19 cellular contexts compared by ENCODE assay signal in the genomic region with DNA sequence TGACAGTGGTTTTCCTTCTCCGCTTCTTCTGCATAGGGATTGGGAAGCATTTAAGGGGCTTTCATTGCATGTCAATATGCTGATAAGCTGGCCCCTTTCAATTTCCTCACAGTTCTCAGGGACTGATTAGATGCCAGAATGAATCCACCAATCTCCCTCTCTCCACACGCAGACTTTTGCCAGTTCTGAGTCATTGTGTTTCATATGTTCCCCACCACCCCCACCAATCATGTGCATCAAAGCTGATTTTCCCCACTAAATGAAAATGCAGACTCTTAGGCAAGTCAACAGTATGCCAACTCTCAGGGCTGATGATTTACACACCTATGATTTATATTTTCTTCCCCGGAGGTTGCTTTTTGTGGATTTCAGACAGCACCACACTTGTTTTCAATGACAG. TPM values are rescaled to one million over a fixed set of nuclear protein-coding genes. Genes with fewer than 3 reads are reported as not detected.
DNase-seq lines count a peak whose midpoint lies in the region; ATAC-seq and TF ChIP-seq lines count a peak whose summit lies in the region.
"Had no signal": no experiment of that assay in that cellular context is flagged by ENCODE, and none has a peak within 500 bp of the region (broad histone marks: within the 10 kb centered on the region; RNA-seq: fewer than 3 reads in every experiment).

No MANE protein-coding gene starts in this region.

- no peak for TF ChIP-seq CTCF in retinal pigment epithelial cell (conservative IDR thresholded peaks at IDR 0.05; ENCODE audit: low read depth, low read length)
- no peak for TF ChIP-seq CTCF in type B pancreatic cell (conservative IDR thresholded peaks at IDR 0.05)

- no peaks in the 10 kb centered on the region for H3K27me3 Mint-ChIP-seq in activated CD4-positive, alpha-beta T cell treated with anti-CD3 and anti-CD28 coated beads, Interleukin-2, amount 10 ng/mL, durations not matched to agents 24 days and 14 days
- no peaks in the 10 kb centered on the region for H3K27me3 Mint-ChIP-seq in type B pancreatic cell

- peaks cover 12% of the 10 kb centered on the region for H3K4me1 Mint-ChIP-seq in activated CD4-positive, alpha-beta T cell treated with anti-CD3 and anti-CD28 coated beads, Interleukin-2, amount 10 ng/mL, durations not matched to agents 24 days and 14 days
- no peaks in the 10 kb centered on the region for H3K4me1 Mint-ChIP-seq in type B pancreatic cell (ENCODE audit: unreplicated experiment)
- H3K4me1 Mint-ChIP-seq: T-cell had no signal

- no peak overlapping the region for H3K27ac Mint-ChIP-seq in activated CD4-positive, alpha-beta T cell treated with anti-CD3 and anti-CD28 coated beads, Interleukin-2, amount 10 ng/mL, durations not matched to agents 24 days and 14 days
- H3K27ac Mint-ChIP-seq in type B pancreatic cell: no peak overlapping the region
- H3K27ac Mint-ChIP-seq: T-cell had no signal

- no peak overlapping the region for H3K4me3 ChIP-seq in retinal pigment epithelial cell (ENCODE audit: low read length)
- H3K4me3 ChIP-seq: A549, adrenal gland, ovary had no signal

- no peak for ATAC-seq in GM19351 (IDR thresholded peaks at IDR 0.05; ENCODE audit: unreplicated experiment)
- ATAC-seq: T-cell had no signal

- H3K36me3 Mint-ChIP-seq in activated CD4-positive, alpha-beta T cell treated with anti-CD3 and anti-CD28 coated beads, Interleukin-2, amount 10 ng/mL, durations not matched to agents 24 days and 14 days (ENCODE audit: low read depth): no peaks in the 10 kb centered on the region
- H3K36me3 Mint-ChIP-seq in type B pancreatic cell: no peaks in the 10 kb centered on the region
- H3K36me3 Mint-ChIP-seq: T-cell had no signal

- H3K9me3 Mint-ChIP-seq in activated CD4-positive, alpha-beta T cell treated with anti-CD3 and anti-CD28 coated beads, Interleukin-2, amount 10 ng/mL, durations not matched to agents 24 days and 14 days: no peaks in the 10 kb centered on the region
- H3K9me3 Mint-ChIP-seq in type B pancreatic cell: no peaks in the 10 kb centered on the region
- H3K9me3 Mint-ChIP-seq: T-cell had no signal

- DNase-seq in activated CD4-positive, alpha-beta T cell treated with anti-CD3 and anti-CD28 coated beads for 48 hours: peak; percentile 35
- no peak for DNase-seq in activated CD4-positive, alpha-beta T cell treated with anti-CD3 and anti-CD28 coated beads, Interleukin-2, amount 10 ng/mL, durations not matched to agents 24 days and 14 days
- peak; percentile 12 for DNase-seq in NCI-H446 treated with DMSO at 0.1 percent for 48 hours (lab: John Stamatoyannopoulos, UW)
- DNase-seq in dermis blood vessel endothelial cell: peak; percentile 13
- DNase-seq in retinal pigment epithelial cell (ENCODE audit: low read depth): peak; percentile 34
- DNase-seq in activated CD8-positive, alpha-beta memory T cell treated with anti-CD3 and anti-CD28 coated beads for 24 hours: no peak
- no peak for DNase-seq in type B pancreatic cell (ENCODE audit: extremely low spot score, unreplicated experiment)
- DNase-seq: adrenal gland; EL; IMR-90; NCI-H2107; NCI-H748 treated with DMSO at 0.1 percent for 48 hours; ovary; stimulated activated naive CD4-positive, alpha-beta T cell; T-cell had no signal

- no peak overlapping the region for H3K4me3 Mint-ChIP-seq in activated CD4-positive, alpha-beta T cell treated with anti-CD3 and anti-CD28 coated beads, Interleukin-2, amount 10 ng/mL, durations not matched to agents 24 days and 14 days
- no peak overlapping the region for H3K4me3 Mint-ChIP-seq in type B pancreatic cell
- H3K4me3 Mint-ChIP-seq: T-cell had no signal

- intact Hi-C loops in activated CD4-positive, alpha-beta T cell treated with anti-CD3 and anti-CD28 coated beads, Interleukin-2, amount 10 ng/mL, durations not matched to agents 24 days and 14 days (cut with micrococcal nuclease): loop anchor here (10.0 kb wide), 1 partner anchor 426 kb away; the partner anchor contains the start of gene WDFY2

RNA-seq across cellular contexts. Expression of gene C13orf42, which starts 47.8 kb away (rescaled TPM):
- not detected in 2 replicates for total RNA-seq in activated CD4-positive, alpha-beta T cell treated with anti-CD3 and anti-CD28 coated beads, Interleukin-2, amount 10 ng/mL, durations not matched to agents 24 days and 14 days
- total RNA-seq in dermis blood vessel endothelial cell (not detected in 2 replicates), type B pancreatic cell (ENCODE audit: low replicate concordance) (not detected in 2 replicates)
- total RNA-seq: adrenal gland, glomerular endothelial cell, IMR-90, ovary, T-cell, ureter had no signal

Comparison
In these comparisons a context has a peak if more than half of its experiments do, and no peak if none do; other contexts are left out.
1. DNase-seq: peak in activated CD4-positive, alpha-beta T cell treated with anti-CD3 and anti-CD28 coated beads for 48 hours (single experiment), NCI-H446 treated with DMSO at 0.1 percent for 48 hours (single experiment), dermis blood vessel endothelial cell (single experiment) and retinal pigment epithelial cell (single experiment); none in activated CD4-positive, alpha-beta T cell treated with anti-CD3 and anti-CD28 coated beads, Interleukin-2, amount 10 ng/mL, durations not matched to agents 24 days and 14 days (single experiment), activated CD8-positive, alpha-beta memory T cell treated with anti-CD3 and anti-CD28 coated beads for 24 hours (single experiment) and type B pancreatic cell (single experiment).